In genomic region chr15:59622289-59622688, GRCh38 we compare ENCODE assay signal across 9 cellular contexts. TPM values are rescaled to one million over a fixed set of nuclear protein-coding genes. Genes with fewer than 3 reads are reported as not detected.
DNase-seq lines count a peak whose midpoint lies in the region; ATAC-seq, FAIRE-seq and TF ChIP-seq lines count a peak whose summit lies in the region.
"Had no signal": no experiment of that assay in that cellular context is flagged by ENCODE, and none has a peak within 500 bp of the region (broad histone marks: within the 10 kb centered on the region; RNA-seq: fewer than 3 reads in every experiment).

No MANE protein-coding gene starts in this region.

- H3K4me1 Mint-ChIP-seq in astrocyte (ENCODE audit: low read depth, unreplicated experiment) = no peaks in the 10 kb centered on the region

- no peak overlapping the region for H3K4me2 ChIP-seq in astrocyte (ENCODE audit: low read length)
- H3K4me2 ChIP-seq: BLaER1 had no signal

- no peak overlapping the region for H3K27ac ChIP-seq in astrocyte (ENCODE audit: low read depth, low read length)
- H3K27ac ChIP-seq: BLaER1 had no signal

- ATAC-seq in HG02759 (IDR thresholded peaks at IDR 0.05; ENCODE audit: unreplicated experiment) (peak; percentile 78), mucosa of descending colon (peak; percentile 92), HG03159 (IDR thresholded peaks at IDR 0.05; ENCODE audit: unreplicated experiment) (no peak)

- no peaks in the 10 kb centered on the region for H3K79me2 ChIP-seq in astrocyte (ENCODE audit: insufficient read depth, low read length)

- H3K4me3 Mint-ChIP-seq in astrocyte (ENCODE audit: unreplicated experiment) = no peak overlapping the region

- no peak for FAIRE-seq in RCC 7860 (lab: Jason Lieb, UNC)
- FAIRE-seq in astrocyte (lab: Jason Lieb, UNC) = no peak

- no peaks in the 10 kb centered on the region for H4K20me1 ChIP-seq in astrocyte (ENCODE audit: insufficient read depth, low read length)
- H4K20me1 ChIP-seq: BLaER1 had no signal

- no peak overlapping the region for H3K9ac ChIP-seq in astrocyte (ENCODE audit: low read length)
- H3K9ac ChIP-seq: BLaER1 had no signal

- no peaks in the 10 kb centered on the region for H3K4me1 ChIP-seq in astrocyte (ENCODE audit: insufficient read depth, low read length)
- H3K4me1 ChIP-seq in mucosa of descending colon (ENCODE audit: low read depth) = peaks cover 4% of the 10 kb centered on the region
- H3K4me1 ChIP-seq: BLaER1 had no signal

- no peak overlapping the region for H3K4me3 ChIP-seq in astrocyte (ENCODE audit: insufficient read depth, low read depth, low read length)
- no peak overlapping the region for H3K4me3 ChIP-seq in mucosa of descending colon
- H3K4me3 ChIP-seq: BLaER1 had no signal

- H3K9me3 ChIP-seq in astrocyte (ENCODE audit: insufficient read depth, low read depth, low read length) (no peaks in the 10 kb centered on the region), mucosa of descending colon (no peaks in the 10 kb centered on the region)
- H3K9me3 ChIP-seq: BLaER1 had no signal

- H3K9me3 Mint-ChIP-seq in astrocyte (ENCODE audit: unreplicated experiment) = no peaks in the 10 kb centered on the region

- H3K27ac Mint-ChIP-seq in astrocyte (ENCODE audit: unreplicated experiment) = no peak overlapping the region

- H2AFZ ChIP-seq in astrocyte (ENCODE audit: low read depth, low read length) = no peak overlapping the region

- H3K27me3 ChIP-seq in astrocyte (ENCODE audit: insufficient read depth, low read length) = peaks cover 16% of the 10 kb centered on the region
- H3K27me3 ChIP-seq: BLaER1 had no signal

- H3K27me3 Mint-ChIP-seq in astrocyte (ENCODE audit: low read depth, unreplicated experiment) = peaks cover 16% of the 10 kb centered on the region

- TF ChIP-seq CTCF in astrocyte (IDR thresholded peaks at IDR 0.05; ENCODE audit: insufficient read depth, low read depth, low read length) = peak; percentile 42
- peak; percentile 25 for TF ChIP-seq CTCF in mucosa of descending colon (IDR thresholded peaks at IDR 0.05)

- no peaks in the 10 kb centered on the region for H3K36me3 Mint-ChIP-seq in astrocyte (ENCODE audit: low read depth, unreplicated experiment)

- no peaks in the 10 kb centered on the region for H3K36me3 ChIP-seq in astrocyte (ENCODE audit: insufficient read depth, low read length)
- no peaks in the 10 kb centered on the region for H3K36me3 ChIP-seq in mucosa of descending colon (ENCODE audit: low read depth)
- H3K36me3 ChIP-seq: BLaER1 had no signal

- peak; percentile 7 for DNase-seq in NCI-H1436 (lab: John Stamatoyannopoulos, UW)
- no peak for DNase-seq in NCI-H1436 treated with DMSO at 0.1 percent for 48 hours (lab: John Stamatoyannopoulos, UW)
- peak; percentile 61 for DNase-seq in RCC 7860 (ENCODE audit: low spot score)
- peak; percentile 18 for DNase-seq in astrocyte (ENCODE audit: low read depth)
- peak; percentile 74 to 85 (median 80) for DNase-seq in mucosa of descending colon
- DNase-seq in DMS79 treated with DMSO at 0.1 percent for 48 hours (lab: John Stamatoyannopoulos, UW) = no peak

- intact Hi-C loops in mucosa of descending colon (cut with DNase I, micrococcal nuclease) = no loop called here

RNA-seq across cellular contexts. Expression of gene GCNT3, which starts 10.7 kb away (rescaled TPM):
- total RNA-seq in astrocyte (1.3 and 1.8 TPM in 2 replicates), mucosa of descending colon (100 to 1,000 TPM; 239 to 506 (median 426) TPM)

RNA-seq across cellular contexts. Expression of gene GTF2A2, which starts 35.0 kb away (rescaled TPM):
- 128 and 152 TPM in 2 replicates for total RNA-seq in astrocyte
- 100 to 1,000 TPM in 1 of 3 donors, 10 to 100 TPM in 2; 87.8 to 145 (median 99.6) TPM for total RNA-seq in mucosa of descending colon

Comparison
In these comparisons a context has a peak if more than half of its experiments do, and no peak if none do; other contexts are left out.
1. DNase-seq: peak in NCI-H1436 (single experiment), RCC 7860 (single experiment), astrocyte (single experiment) and mucosa of descending colon (3 of 3); none in NCI-H1436 treated with DMSO at 0.1 percent for 48 hours (single experiment) and DMS79 treated with DMSO at 0.1 percent for 48 hours (single experiment).
2. RNA of gene GCNT3, which starts 10.7 kb away (total RNA-seq): 239 to 506 TPM in mucosa of descending colon; 1.3 to 1.8 TPM in astrocyte; every median in the first group is over 10 times any median in the second.